ENCODE assay signal across 11 cellular contexts in the genomic region with DNA sequence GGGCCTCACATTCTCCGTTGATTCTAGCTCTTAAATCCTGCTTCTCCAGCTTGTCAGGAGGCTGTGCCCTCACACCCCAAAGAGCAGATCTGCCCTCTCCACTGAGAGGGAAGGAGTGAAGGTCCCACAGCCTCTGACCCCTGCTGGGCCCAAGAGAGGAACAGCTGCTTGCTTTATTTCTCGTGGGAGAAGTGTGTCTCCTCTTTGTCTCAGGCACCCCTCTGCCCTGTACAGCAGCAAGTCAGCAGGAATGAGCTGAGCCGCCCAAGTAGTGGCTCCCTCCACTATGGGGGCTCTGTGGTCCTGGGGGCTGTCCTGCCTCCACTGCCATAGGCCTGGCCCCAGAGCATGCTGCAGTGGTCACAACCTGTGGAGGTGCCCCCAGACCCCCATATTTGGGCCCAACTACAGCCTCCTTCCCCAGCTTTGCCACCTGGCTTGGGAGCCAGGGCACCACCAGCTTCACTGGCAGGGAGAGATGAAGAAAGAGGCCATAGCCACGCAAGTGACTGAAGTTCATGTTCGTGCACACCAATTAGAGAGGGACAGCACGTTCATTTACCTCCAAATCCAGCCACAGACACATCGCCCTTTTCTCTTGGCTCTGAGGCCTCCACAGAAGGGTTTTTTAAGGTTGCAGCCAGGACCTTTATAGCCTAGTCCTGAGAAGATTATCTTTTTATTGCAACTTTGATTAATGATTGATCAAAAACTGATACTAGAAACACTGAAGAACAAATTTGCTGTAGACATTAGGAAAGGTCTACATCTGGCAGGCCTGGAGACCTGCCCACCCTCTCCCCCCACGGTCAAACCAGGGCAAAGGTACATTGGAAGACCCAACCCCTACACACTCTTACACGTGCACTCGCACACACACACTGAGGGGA. TPM values are rescaled to one million over a fixed set of nuclear protein-coding genes. Genes with fewer than 3 reads are reported as not detected.
A peak's percentile ranks its signal among the peaks of the same experiment; 100 is the strongest.
DNase-seq lines count a peak whose midpoint lies in the region; ATAC-seq and TF ChIP-seq lines count a peak whose summit lies in the region.
"Had no signal": no experiment of that assay in that cellular context is flagged by ENCODE, and none has a peak within 500 bp of the region (broad histone marks: within the 10 kb centered on the region; RNA-seq: fewer than 3 reads in every experiment).

No MANE protein-coding gene starts in this region.

- no peak for TF ChIP-seq CTCF in KMS-11 (conservative IDR thresholded peaks at IDR 0.05; ENCODE audit: low read depth, low read length)
- no peak for TF ChIP-seq CTCF in A673 (conservative IDR thresholded peaks at IDR 0.05; ENCODE audit: low read depth, low read length)

- H2AFZ ChIP-seq in KMS-11 (ENCODE audit: low read depth): no peak overlapping the region

- peak overlapping the region; percentile 70 for H3K27ac Mint-ChIP-seq in dendritic cell treated with granulocyte-macrophage colony-stimulating factor and Interleukin-4, amounts not matched to agents 40 ng/mL and 50 ng/mL, for 4 days
- peak overlapping the region; percentile 90 to 97 (median 95) for H3K27ac Mint-ChIP-seq in naive thymus-derived CD8-positive, alpha-beta T cell

- BruUV-seq in A673 (replicated peaks; lab: Mats Ljungman, UMichigan): no TSS peak

- no peaks in the 10 kb centered on the region for H3K27me3 ChIP-seq in BLaER1 treated with 17β-estradiol and CSF1 and Interleukin-3, amounts not matched to agents 10 nM and 100 nM
- H3K27me3 ChIP-seq in KMS-11 (ENCODE audit: insufficient read depth, low read depth): no peaks in the 10 kb centered on the region
- H3K27me3 ChIP-seq in A673 (replicated peaks; ENCODE audit: insufficient read depth, low read depth, low read length, poor library complexity): no peaks in the 10 kb centered on the region

- no peak overlapping the region for H3K4me3 Mint-ChIP-seq in dendritic cell treated with granulocyte-macrophage colony-stimulating factor and Interleukin-4, amounts not matched to agents 40 ng/mL and 50 ng/mL, for 4 days
- H3K4me3 Mint-ChIP-seq in naive thymus-derived CD8-positive, alpha-beta T cell: peak overlapping the region; percentile 70 to 83 (median 76)

- H3K79me2 ChIP-seq in KMS-11 (ENCODE audit: insufficient read depth, low read depth): no peaks in the 10 kb centered on the region

- no peak for ATAC-seq in naive thymus-derived CD8-positive, alpha-beta T cell
- ATAC-seq in GM18498 (IDR thresholded peaks at IDR 0.05; ENCODE audit: unreplicated experiment): no peak
- no peak for ATAC-seq in HG03095 (IDR thresholded peaks at IDR 0.05; ENCODE audit: unreplicated experiment)

- H3K9ac ChIP-seq in BLaER1 treated with 17β-estradiol and CSF1 and Interleukin-3, amounts not matched to agents 10 nM and 100 nM: peak overlapping the region in 9 of 11 experiments; percentile 0 to 88 (median 82); a peak in 17 of 22 replicates
- H3K9ac ChIP-seq in KMS-11: no peak overlapping the region

- peak overlapping the region in 2 of 10 experiments; percentile 24 to 50; a peak in 1 of 20 replicates for H3K4me3 ChIP-seq in BLaER1 treated with 17β-estradiol and CSF1 and Interleukin-3, amounts not matched to agents 10 nM and 100 nM
- H3K4me3 ChIP-seq in KMS-11 (IDR thresholded peaks at IDR 0.05; ENCODE audit: insufficient read depth, low read depth, low read length): no peak overlapping the region
- no peak overlapping the region for H3K4me3 ChIP-seq in A673 (ENCODE audit: low read depth, low read length, poor library complexity, severe bottlenecking)

- POLR2A ChIA-PET in naive thymus-derived CD8-positive, alpha-beta T cell (lab: Charles Lee): interaction anchor here (1.9 to 23.2 kb wide), 5 partner anchors 11 to 52 kb away, joined by 6 to 648 read pairs (median 52); partner anchors contain the start of gene IRF1
- POLR2A ChIA-PET in A673 (lab: Charles Lee; ENCODE audit: low non-redundant PET): interaction anchor here (0.5 kb wide), 1 partner anchor 266 kb away, joined by 3 read pairs; no protein-coding TSS in a partner anchor

- peaks cover 0 to 14% (median 0%) of the 10 kb centered on the region in 11 experiments; a peak in 2 of 22 replicates for H4K20me1 ChIP-seq in BLaER1 treated with 17β-estradiol and CSF1 and Interleukin-3, amounts not matched to agents 10 nM and 100 nM
- no peaks in the 10 kb centered on the region for H4K20me1 ChIP-seq in KMS-11 (ENCODE audit: insufficient read depth)

- peaks cover 0 to 9% (median 0%) of the 10 kb centered on the region in 11 experiments; a peak in 3 of 22 replicates for H3K36me3 ChIP-seq in BLaER1 treated with 17β-estradiol and CSF1 and Interleukin-3, amounts not matched to agents 10 nM and 100 nM
- H3K36me3 ChIP-seq in KMS-11 (ENCODE audit: insufficient read depth): no peaks in the 10 kb centered on the region
- H3K36me3 ChIP-seq in A673 (ENCODE audit: insufficient read depth, low read length, poor library complexity, severe bottlenecking): no peaks in the 10 kb centered on the region

- H3K27ac ChIP-seq in BLaER1 treated with 17β-estradiol and CSF1 and Interleukin-3, amounts not matched to agents 10 nM and 100 nM: peak overlapping the region in 9 of 11 experiments; percentile 84 to 100 (median 98); a peak in 17 of 22 replicates
- peak overlapping the region; percentile 88; the same call in 1 of the 2 replicates for H3K27ac ChIP-seq in KMS-11
- no peak overlapping the region for H3K27ac ChIP-seq in A673 (ENCODE audit: low read depth, low read length, poor library complexity, severe bottlenecking)
- H3K27ac ChIP-seq: C4-2B had no signal

- H3K27me3 Mint-ChIP-seq in dendritic cell treated with granulocyte-macrophage colony-stimulating factor and Interleukin-4, amounts not matched to agents 40 ng/mL and 50 ng/mL, for 4 days: peaks cover 4% of the 10 kb centered on the region
- no peaks in the 10 kb centered on the region for H3K27me3 Mint-ChIP-seq in naive thymus-derived CD8-positive, alpha-beta T cell

- intact Hi-C loops in dendritic cell treated with granulocyte-macrophage colony-stimulating factor and Interleukin-4, amounts not matched to agents 40 ng/mL and 50 ng/mL, for 4 days (cut with micrococcal nuclease): loop anchor here (5.0 kb wide), 1 partner anchor 34 kb away; no protein-coding TSS in a partner anchor
- intact Hi-C loops in A673 (cut with micrococcal nuclease; ENCODE audit: unreplicated experiment): no loop called here

- H3K4me2 ChIP-seq in BLaER1 treated with 17β-estradiol and CSF1 and Interleukin-3, amounts not matched to agents 10 nM and 100 nM: peak overlapping the region; percentile 80 to 98 (median 96)
- peak overlapping the region; percentile 62 for H3K4me2 ChIP-seq in KMS-11

- H3K9me3 Mint-ChIP-seq in dendritic cell treated with granulocyte-macrophage colony-stimulating factor and Interleukin-4, amounts not matched to agents 40 ng/mL and 50 ng/mL, for 4 days: no peaks in the 10 kb centered on the region
- no peaks in the 10 kb centered on the region for H3K9me3 Mint-ChIP-seq in naive thymus-derived CD8-positive, alpha-beta T cell

- peaks cover 92% of the 10 kb centered on the region for H3K4me1 Mint-ChIP-seq in dendritic cell treated with granulocyte-macrophage colony-stimulating factor and Interleukin-4, amounts not matched to agents 40 ng/mL and 50 ng/mL, for 4 days (ENCODE audit: low read depth)
- H3K4me1 Mint-ChIP-seq in naive thymus-derived CD8-positive, alpha-beta T cell: peaks cover 51 to 100% (median 94%) of the 10 kb centered on the region in 4 donors

- DNase-seq in naive thymus-derived CD8-positive, alpha-beta T cell: no peak
- no peak for DNase-seq in NCI-H345 treated with DMSO at 0.1 percent for 48 hours (lab: John Stamatoyannopoulos, UW; ENCODE audit: unreplicated experiment)
- DNase-seq in A673 (ENCODE audit: low spot score): no peak
- DNase-seq: NCI-H446, nucleus accumbens had no signal

- H3K9me3 ChIP-seq in BLaER1 treated with 17β-estradiol and CSF1 and Interleukin-3, amounts not matched to agents 10 nM and 100 nM (replicated peaks in 1 of 11): no peaks in the 10 kb centered on the region
- no peaks in the 10 kb centered on the region for H3K9me3 ChIP-seq in A673 (ENCODE audit: low read depth, low read length, poor library complexity, severe bottlenecking)

- peaks cover 95 to 100% (median 100%) of the 10 kb centered on the region in 10 experiments for H3K4me1 ChIP-seq in BLaER1 treated with 17β-estradiol and CSF1 and Interleukin-3, amounts not matched to agents 10 nM and 100 nM
- H3K4me1 ChIP-seq in KMS-11 (ENCODE audit: low read depth, poor library complexity, severe bottlenecking) (peaks cover 100% of the 10 kb centered on the region), A673 (ENCODE audit: insufficient read depth, low read length, poor library complexity, severe bottlenecking) (peaks cover 27% of the 10 kb centered on the region)

- no peaks in the 10 kb centered on the region for H3K36me3 Mint-ChIP-seq in dendritic cell treated with granulocyte-macrophage colony-stimulating factor and Interleukin-4, amounts not matched to agents 40 ng/mL and 50 ng/mL, for 4 days (ENCODE audit: low read depth)
- peaks cover 0 to 3% (median 0%) of the 10 kb centered on the region in 3 donors for H3K36me3 Mint-ChIP-seq in naive thymus-derived CD8-positive, alpha-beta T cell

- CTCF ChIA-PET in A673 (lab: Charles Lee): no interaction called here

RNA-seq across cellular contexts. Expression of gene IRF1, which starts 27.5 kb away (rescaled TPM):
- 100 to 1,000 TPM; 116 to 127 TPM for total RNA-seq in naive thymus-derived CD8-positive, alpha-beta T cell
- 100 to 1,000 TPM; 108 to 218 (median 141) TPM for polyA plus RNA-seq in naive thymus-derived CD8-positive, alpha-beta T cell
- total RNA-seq in A673 (2021): 5.7 and 6.9 TPM in 2 replicates

Comparison
In these comparisons a context has a peak if more than half of its experiments do, and no peak if none do; other contexts are left out.
1. RNA of gene IRF1, which starts 27.5 kb away (total RNA-seq): 116 to 127 TPM in naive thymus-derived CD8-positive, alpha-beta T cell; 5.7 to 6.9 TPM in A673; every median in the first group is over 10 times any median in the second.